ENCODE assay signal across 1 cellular context in genomic region chr20:17849111-17849900, GRCh38.
TF ChIP-seq lines count a peak whose summit lies in the region.

No MANE protein-coding gene starts in this region.

TF ChIP-seq in HepG2, 621 proteins besides CTCF, POLR2A, EP300 and RAD21 (continued from another document and continues in another):
- TF ChIP-seq ZBTB34 (CRISPR knock-in tag; IDR thresholded peaks at IDR 0.05), result no peak
- TF ChIP-seq KLF13 (CRISPR knock-in tag; IDR thresholded peaks at IDR 0.05), result 0 out of 2 replicates have a peak, but pooled peaks have one; percentile 46
- 0 out of 2 replicates have a peak, but pooled peaks have one; percentile 18 for TF ChIP-seq HMG20A (CRISPR knock-in tag; IDR thresholded peaks at IDR 0.05; ENCODE audit: borderline replicate concordance)
- TF ChIP-seq THAP8 (CRISPR knock-in tag; IDR thresholded peaks at IDR 0.05; ENCODE audit: borderline replicate concordance), result no peak
- TF ChIP-seq MZF1 (CRISPR knock-in tag; IDR thresholded peaks at IDR 0.05; ENCODE audit: borderline replicate concordance), result no peak
- TF ChIP-seq ETV5 (CRISPR knock-in tag; IDR thresholded peaks at IDR 0.05; ENCODE audit: borderline replicate concordance), result no peak; the same call in 1 of the 2 replicates
- no peak for TF ChIP-seq ZBTB33 (CRISPR knock-in tag; IDR thresholded peaks at IDR 0.05)
- TF ChIP-seq ATF2 (CRISPR knock-in tag; IDR thresholded peaks at IDR 0.05), result 0 out of 2 replicates have a peak, but pooled peaks have one; percentile 8
- no peak for TF ChIP-seq NR2C2 (CRISPR knock-in tag; IDR thresholded peaks at IDR 0.05; ENCODE audit: borderline replicate concordance)
- no peak for TF ChIP-seq HBP1 (CRISPR knock-in tag; IDR thresholded peaks at IDR 0.05; ENCODE audit: low read depth)
- TF ChIP-seq UBTF (CRISPR knock-in tag; IDR thresholded peaks at IDR 0.05), result peak; percentile 36; the same call in 1 of the 2 replicates
- TF ChIP-seq TCF7L2 (IDR thresholded peaks at IDR 0.05; ENCODE audit: low read depth, low read length), result no peak
- no peak for TF ChIP-seq ZNF430 (CRISPR knock-in tag; IDR thresholded peaks at IDR 0.05)
- no peak for TF ChIP-seq ZNF629 (CRISPR knock-in tag; conservative IDR thresholded peaks at IDR 0.05)
- no peak for TF ChIP-seq TARDBP (CRISPR knock-in tag; IDR thresholded peaks at IDR 0.05)
- TF ChIP-seq ZNF609 (CRISPR knock-in tag; IDR thresholded peaks at IDR 0.05; ENCODE audit: borderline replicate concordance), result no peak
- TF ChIP-seq GFI1 (CRISPR knock-in tag; IDR thresholded peaks at IDR 0.05; ENCODE audit: borderline replicate concordance), result no peak
- TF ChIP-seq ZFYVE20 (CRISPR knock-in tag; IDR thresholded peaks at IDR 0.05; ENCODE audit: borderline replicate concordance, low read depth), result no peak
- TF ChIP-seq ZNF230 (CRISPR knock-in tag; IDR thresholded peaks at IDR 0.05), result no peak
- peak; percentile 59; the same call in 1 of the 2 replicates for TF ChIP-seq ZFP82 (CRISPR knock-in tag; IDR thresholded peaks at IDR 0.05; ENCODE audit: borderline replicate concordance)
- TF ChIP-seq SNAPC4 (CRISPR knock-in tag; IDR thresholded peaks at IDR 0.05), result no peak
- TF ChIP-seq FOXO1 (CRISPR knock-in tag; IDR thresholded peaks at IDR 0.05), result peak; percentile 5; the same call in 1 of the 2 replicates
- 0 out of 2 replicates have a peak, but pooled peaks have one; percentile 10 for TF ChIP-seq ZNF574 (CRISPR knock-in tag; IDR thresholded peaks at IDR 0.05)
- 0 out of 2 replicates have a peak, but pooled peaks have one; percentile 21 for TF ChIP-seq KDM3A (CRISPR knock-in tag; IDR thresholded peaks at IDR 0.05; ENCODE audit: low read depth)
- no peak for TF ChIP-seq CCDC6 (CRISPR knock-in tag; IDR thresholded peaks at IDR 0.05)
- TF ChIP-seq HINFP (CRISPR knock-in tag; IDR thresholded peaks at IDR 0.05; ENCODE audit: low read depth), result 0 out of 2 replicates have a peak, but pooled peaks have one; percentile 73
- no peak for TF ChIP-seq REL (CRISPR knock-in tag; conservative IDR thresholded peaks at IDR 0.05)
- peak; percentile 54; the same call in 1 of the 2 replicates for TF ChIP-seq CHD4 (IDR thresholded peaks at IDR 0.05; ENCODE audit: borderline replicate concordance, low read length)
- TF ChIP-seq SRF (IDR thresholded peaks at IDR 0.05; ENCODE audit: low read depth, low read length), result no peak
